In genomic region chr15:95495033-95495541, GRCh38 we compare ENCODE assay signal across 19 cellular contexts.
DNase-seq lines count a peak whose midpoint lies in the region; ATAC-seq, FAIRE-seq and TF ChIP-seq lines count a peak whose summit lies in the region.
"Had no signal": no experiment of that assay in that cellular context is flagged by ENCODE, and none has a peak within 500 bp of the region (broad histone marks: within the 10 kb centered on the region; RNA-seq: fewer than 3 reads in every experiment).

No MANE protein-coding gene starts in this region.

- H3K27ac Mint-ChIP-seq in progenitor cell of endocrine pancreas = no peak overlapping the region
- H3K27ac Mint-ChIP-seq: activated naive CD8-positive, alpha-beta T cell treated with anti-CD3 and anti-CD28 coated beads, Interleukin-2, amount 50 U/mL, for 24 hours had no signal

- H3K4me2 ChIP-seq in H1 (ENCODE audit: insufficient read depth in 1 of 2, low read depth in 2 of 2, low read length in 2 of 2) = no peak overlapping the region

- H2BK5ac ChIP-seq in H1 (ENCODE audit: low read depth, low read length) = no peak overlapping the region

- no peak overlapping the region for H4K8ac ChIP-seq in H1 (ENCODE audit: extremely low read depth, insufficient read depth, low read length)

- H2BK20ac ChIP-seq in H1 (ENCODE audit: low read length) = no peak overlapping the region

- DNase-seq in AG10803 (ENCODE audit: low read depth) = peak; percentile 3
- peak; percentile 8 for DNase-seq in NCI-H1105 (lab: John Stamatoyannopoulos, UW)
- no peak for DNase-seq in H1 (ENCODE audit: low read depth in 1 of 2, low spot score in 2 of 2)
- no peak for DNase-seq in progenitor cell of endocrine pancreas (ENCODE audit: low spot score, unreplicated experiment)
- no peak for DNase-seq in NCI-H774 (lab: John Stamatoyannopoulos, UW)
- no peak for DNase-seq in RWPE1 (ENCODE audit: low spot score)
- DNase-seq in lower leg skin (ENCODE audit: low spot score in 2 of 2) = no peak
- DNase-seq: activated CD4-positive, alpha-beta T cell treated with anti-CD3 and anti-CD28 coated beads, Interleukin-2, amount 50 U/mL, for 1 hour; activated naive CD8-positive, alpha-beta T cell treated with anti-CD3 and anti-CD28 coated beads, Interleukin-2, amount 50 U/mL, for 24 hours; activated T-cell treated with anti-CD3 and anti-CD28 coated beads, Interleukin-2, amount 50 U/mL, for 48 hours; erythroblast; hippocampal formation; MM.1S; NCI-H345 had no signal

- POLR2A ChIA-PET in H1 (lab: Charles Lee; ENCODE audit: partially characterized antibody) (no interaction called here), RWPE1 (lab: Yijun Ruan, JAX; ENCODE audit: low non-redundant PET) (no interaction called here)

- no peak overlapping the region for H3K56ac ChIP-seq in H1 (replicated peaks; ENCODE audit: insufficient read length, low read depth, low read length)

- H3K36me3 Mint-ChIP-seq in progenitor cell of endocrine pancreas (ENCODE audit: insufficient read depth) = no peaks in the 10 kb centered on the region

- H3K27ac ChIP-seq in H1 (ENCODE audit: low read depth, low read length) = no peak overlapping the region
- no peak overlapping the region for H3K27ac ChIP-seq in RWPE1
- H3K27ac ChIP-seq: SJSA1 had no signal

- no peak for TF ChIP-seq POLR2A in H1 (IDR thresholded peaks at IDR 0.05; ENCODE audit: control extremely low read depth in 1 of 2, low read depth in 2 of 2, low read length in 2 of 2)
- TF ChIP-seq POLR2A in lower leg skin (IDR thresholded peaks at IDR 0.05) = no peak

- H2BK120ac ChIP-seq in H1 (replicated peaks; ENCODE audit: low read depth, low read length) = no peak overlapping the region

- no peaks in the 10 kb centered on the region for H3K9me3 Mint-ChIP-seq in progenitor cell of endocrine pancreas (ENCODE audit: low read depth)
- H3K9me3 Mint-ChIP-seq: activated naive CD8-positive, alpha-beta T cell treated with anti-CD3 and anti-CD28 coated beads, Interleukin-2, amount 50 U/mL, for 24 hours had no signal

- H3K18ac ChIP-seq in H1 (ENCODE audit: extremely low read depth, low read length) = no peak overlapping the region

- H3K9ac ChIP-seq in H1 (replicated peaks in 1 of 4; ENCODE audit: extremely low read depth in 1 of 4, low read depth in 3 of 4, low read length in 3 of 4) = no peak overlapping the region

- peak overlapping the region; percentile 18 for H3K4me3 Mint-ChIP-seq in progenitor cell of endocrine pancreas (ENCODE audit: low read depth)
- H3K4me3 Mint-ChIP-seq: activated naive CD8-positive, alpha-beta T cell treated with anti-CD3 and anti-CD28 coated beads, Interleukin-2, amount 50 U/mL, for 24 hours had no signal

- H3K79me1 ChIP-seq in H1 (ENCODE audit: low read depth, low read length) = no peaks in the 10 kb centered on the region

- H3K14ac ChIP-seq in H1 (ENCODE audit: insufficient read length) = no peak overlapping the region

- no peak overlapping the region for H3K23ac ChIP-seq in H1 (ENCODE audit: insufficient read length)

- ATAC-seq in GM19452 (IDR thresholded peaks at IDR 0.05; ENCODE audit: unreplicated experiment) = no peak
- ATAC-seq: activated naive CD8-positive, alpha-beta T cell treated with anti-CD3 and anti-CD28 coated beads, Interleukin-2, amount 50 U/mL, for 24 hours had no signal

- H2AK5ac ChIP-seq in H1 (ENCODE audit: low read depth, low read length) = no peak overlapping the region

- intact Hi-C loops in lower leg skin (cut with DNase I; ENCODE audit: low total_unique reads) = no loop called here

- peaks cover 20% of the 10 kb centered on the region for H3K4me1 Mint-ChIP-seq in progenitor cell of endocrine pancreas (ENCODE audit: low read depth)

- H3K4me3 ChIP-seq in AG10803 (ENCODE audit: low read length) = no peak overlapping the region
- H3K4me3 ChIP-seq in H1 (ENCODE audit: extremely low read depth in 1 of 4, insufficient read depth in 2 of 4, low read depth in 3 of 4, low read length in 4 of 4) = no peak overlapping the region
- no peak overlapping the region for H3K4me3 ChIP-seq in lower leg skin (ENCODE audit: low read depth, poor library complexity, severe bottlenecking)
- H3K4me3 ChIP-seq: SJSA1 had no signal

- no peak for TF ChIP-seq CTCF in AG10803 (conservative IDR thresholded peaks at IDR 0.05; ENCODE audit: low read length)
- no peak for TF ChIP-seq CTCF in H1 (IDR thresholded peaks at IDR 0.05; ENCODE audit: control extremely low read depth in 1 of 3, insufficient read depth in 1 of 3, low read depth in 1 of 3, low read length in 3 of 3)
- TF ChIP-seq CTCF in progenitor cell of endocrine pancreas (IDR thresholded peaks at IDR 0.05; ENCODE audit: unreplicated experiment) = no peak
- TF ChIP-seq CTCF in RWPE1 (conservative IDR thresholded peaks at IDR 0.05; ENCODE audit: low read depth) = no peak
- TF ChIP-seq CTCF in lower leg skin (IDR thresholded peaks at IDR 0.05) = no peak

- 94% methylated on average over 17 of the region's 18 CpGs; no CpG with 5 or more reads in 1 of the 2 experiments for WGBS in H1 (ENCODE audit: extremely low coverage in 1 of 2, insufficient coverage in 1 of 2, insufficient read length in 1 of 2, insufficient replicate concordance in 2 of 2, low coverage in 1 of 2, low lambda C conversion rate in 2 of 2, missing lambda C conversion rate in 1 of 2), 2 experiments
- 57 to 63% methylated on average over 18 of the region's 18 CpGs for WGBS in lower leg skin, 2 donors

- H2BK15ac ChIP-seq in H1 (ENCODE audit: low read length) = no peak overlapping the region

- no peak for TF ChIP-seq EP300 in H1 (IDR thresholded peaks at IDR 0.05; ENCODE audit: borderline replicate concordance in 1 of 2, low read depth in 2 of 2, low read length in 2 of 2)

- no peaks in the 10 kb centered on the region for H3K27me3 Mint-ChIP-seq in progenitor cell of endocrine pancreas

- H3K23me2 ChIP-seq in H1 (ENCODE audit: low read depth, low read length) = no peaks in the 10 kb centered on the region

- no peaks in the 10 kb centered on the region for H3K36me3 ChIP-seq in H1 (ENCODE audit: control insufficient read depth in 2 of 4, insufficient read depth in 4 of 4, low read length in 3 of 4)
- H3K36me3 ChIP-seq: SJSA1 had no signal

- H2AFZ ChIP-seq in H1 (ENCODE audit: low read length) = 0 out of 2 replicates have a peak overlapping the region, but pooled peaks have one; percentile 57

- H2BK12ac ChIP-seq in H1 (ENCODE audit: low read depth, low read length) = no peak overlapping the region

- no peak overlapping the region for H3K4ac ChIP-seq in H1 (replicated peaks; ENCODE audit: insufficient read length, low read depth, low read length)

- no peaks in the 10 kb centered on the region for H3K27me3 ChIP-seq in H1 (replicated peaks in 1 of 4; ENCODE audit: control insufficient read depth in 3 of 4, extremely low read depth in 1 of 4, insufficient read depth in 3 of 4, low read length in 3 of 4)
- H3K27me3 ChIP-seq: SJSA1 had no signal

- H4K91ac ChIP-seq in H1 (replicated peaks; ENCODE audit: insufficient read length, low read length) = no peak overlapping the region

- FAIRE-seq in H1 (lab: Jason Lieb, UNC) = no peak
- FAIRE-seq: colon, GM19239, HTR-8/SVneo had no signal

- no peaks in the 10 kb centered on the region for H4K20me1 ChIP-seq in H1 (replicated peaks in 1 of 2; ENCODE audit: control insufficient read depth in 1 of 2, insufficient read depth in 2 of 2, low read length in 2 of 2)

- no peak for TF ChIP-seq RAD21 in H1 (IDR thresholded peaks at IDR 0.05 in 1 of 2, conservative IDR thresholded peaks at IDR 0.05 in 1 of 2; ENCODE audit: low read depth in 2 of 2, low read length in 2 of 2)

- 0 out of 7 replicates have a peak, but pooled peaks cover 0 to 2% (median 0%) of the 10 kb centered on the region in 4 experiments for H3K4me1 ChIP-seq in H1 (replicated peaks in 1 of 4; ENCODE audit: control insufficient read depth in 3 of 4, insufficient read depth in 4 of 4, low read length in 3 of 4)
- H3K4me1 ChIP-seq: SJSA1 had no signal

- CTCF ChIA-PET in H1 (lab: Charles Lee; ENCODE audit: partially characterized antibody) = interaction anchor here (0.6 kb wide), 2 partner anchors 263 to 567 kb away, joined by 3 read pairs; no protein-coding TSS in a partner anchor
- CTCF ChIA-PET in RWPE1 (lab: Yijun Ruan, JAX) = no interaction called here

- H4K5ac ChIP-seq in H1 (ENCODE audit: insufficient read length, low read depth, low read length) = no peak overlapping the region

- H3K79me2 ChIP-seq in H1 (ENCODE audit: control insufficient read depth in 1 of 2, insufficient read depth in 2 of 2, low read length in 2 of 2) = no peaks in the 10 kb centered on the region

- H3K9me3 ChIP-seq in H1 (ENCODE audit: insufficient read depth in 2 of 2, low read depth in 1 of 2, low read length in 1 of 2) = no peaks in the 10 kb centered on the region
- H3K9me3 ChIP-seq: SJSA1 had no signal

TF ChIP-seq in H1, 55 proteins besides CTCF, POLR2A, EP300 and RAD21 (continues in another document):
- TF ChIP-seq MAFK (IDR thresholded peaks at IDR 0.05; ENCODE audit: low read depth, low read length) = no peak
- no peak for TF ChIP-seq CHD2 (IDR thresholded peaks at IDR 0.05; ENCODE audit: low read length)
- no peak for TF ChIP-seq SIN3A (conservative IDR thresholded peaks at IDR 0.05 in 1 of 2, IDR thresholded peaks at IDR 0.05 in 1 of 2; ENCODE audit: low read depth in 1 of 2, low read length in 2 of 2)
- TF ChIP-seq SAP30 (IDR thresholded peaks at IDR 0.05; ENCODE audit: insufficient read depth, insufficient replicate concordance, low read length) = no peak
- no peak for TF ChIP-seq BRCA1 (IDR thresholded peaks at IDR 0.05; ENCODE audit: low read depth, low read length)
- no peak for TF ChIP-seq HDAC6 (IDR thresholded peaks at IDR 0.05; ENCODE audit: low read depth, low read length)
- TF ChIP-seq CEBPB (IDR thresholded peaks at IDR 0.05; ENCODE audit: low read depth, low read length) = no peak
- no peak for TF ChIP-seq TAF1 (IDR thresholded peaks at IDR 0.05; ENCODE audit: low read depth, low read length)
- no peak for TF ChIP-seq ATF3 (IDR thresholded peaks at IDR 0.05; ENCODE audit: insufficient read depth, low read depth, low read length)
- no peak for TF ChIP-seq GTF2F1 (IDR thresholded peaks at IDR 0.05; ENCODE audit: borderline replicate concordance, low read depth, low read length)
- TF ChIP-seq CTBP2 (IDR thresholded peaks at IDR 0.05; ENCODE audit: borderline replicate concordance, insufficient read depth, insufficient read length, low read length) = no peak
- TF ChIP-seq KDM1A (IDR thresholded peaks at IDR 0.05; ENCODE audit: borderline replicate concordance, low read length) = no peak
- no peak for TF ChIP-seq CBX8 (IDR thresholded peaks at IDR 0.05; ENCODE audit: borderline replicate concordance, low read depth, low read length)
- no peak for TF ChIP-seq BCL11A (IDR thresholded peaks at IDR 0.05; ENCODE audit: low read depth in 2 of 2, low read length in 2 of 2)
- no peak for TF ChIP-seq KDM5A (IDR thresholded peaks at IDR 0.05; ENCODE audit: low read length)
- no peak for TF ChIP-seq ZNF274 (IDR thresholded peaks at IDR 0.05; ENCODE audit: borderline replicate concordance, extremely low read depth, low read length)

Comparison
In these comparisons a context has a peak if more than half of its experiments do, and no peak if none do; other contexts are left out.
1. DNase-seq: peak in AG10803 (single experiment) and NCI-H1105 (single experiment); none in H1 (0 of 2), progenitor cell of endocrine pancreas (single experiment), NCI-H774 (single experiment), RWPE1 (single experiment) and lower leg skin (0 of 2).